In genomic region chr19:46990998-46991676, GRCh38 we compare ENCODE assay signal across 2 cellular contexts.
TF ChIP-seq lines count a peak whose summit lies in the region.

No MANE protein-coding gene starts in this region.

TF ChIP-seq in A549, 52 proteins besides CTCF, POLR2A, EP300 and RAD21 (continued from another document):
- TF ChIP-seq BCL3 (IDR thresholded peaks at IDR 0.05) = 0 out of 3 replicates have a peak, but pooled peaks have one; percentile 17
- no peak for TF ChIP-seq NPAS2 (CRISPR knock-in tag; IDR thresholded peaks at IDR 0.05; ENCODE audit: borderline replicate concordance)
- no peak for TF ChIP-seq EHMT2 (IDR thresholded peaks at IDR 0.05; ENCODE audit: low read depth)
- peak; percentile 100 for TF ChIP-seq MAFK (IDR thresholded peaks at IDR 0.05; ENCODE audit: partially characterized antibody)
- TF ChIP-seq CEBPB (IDR thresholded peaks at IDR 0.05) = 0 out of 4 replicates have a peak, but pooled peaks of 1 of the 2 experiments have one; percentile 9
- peak; percentile 76; the same call in 1 of the 2 replicates for TF ChIP-seq MAZ (IDR thresholded peaks at IDR 0.05; ENCODE audit: borderline replicate concordance, low read depth, low read length)

TF ChIP-seq in liver, 16 proteins besides CTCF, POLR2A, EP300 and RAD21 (continued from another document):
- TF ChIP-seq REST (IDR thresholded peaks at IDR 0.05) = peak; percentile 60
- no peak for TF ChIP-seq FOXA1 (IDR thresholded peaks at IDR 0.05)
